In the genomic region with DNA sequence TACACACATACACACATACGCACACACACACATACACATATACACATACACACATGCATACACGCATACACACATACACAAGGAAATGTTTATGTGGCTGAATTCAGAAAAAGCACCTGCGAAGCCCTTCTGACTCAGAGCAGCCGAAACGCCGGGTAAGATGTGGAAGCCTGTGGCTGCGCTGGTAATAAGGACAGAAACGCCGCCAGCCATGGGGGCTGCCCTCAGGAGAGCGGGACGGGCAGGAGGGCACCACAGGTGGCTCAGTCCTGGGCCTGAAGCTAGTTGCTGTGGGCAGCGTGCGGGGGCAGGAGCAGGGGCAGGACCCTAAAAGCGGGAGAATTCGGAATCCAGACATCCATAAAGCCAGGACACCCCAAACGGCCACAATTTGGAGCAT, we compare ENCODE assay signal across 16 cellular contexts.
DNase-seq lines count a peak whose midpoint lies in the region; ATAC-seq and TF ChIP-seq lines count a peak whose summit lies in the region.
"Had no signal": no experiment of that assay in that cellular context is flagged by ENCODE, and none has a peak within 500 bp of the region (broad histone marks: within the 10 kb centered on the region; RNA-seq: fewer than 3 reads in every experiment).

No MANE protein-coding gene starts in this region.

- no peak overlapping the region for H3K56ac ChIP-seq in IMR-90 (ENCODE audit: extremely low read depth, insufficient read depth, low read length)

- ATAC-seq in IMR-90 (ENCODE audit: low read depth) (no peak), GM18907 (IDR thresholded peaks at IDR 0.05; ENCODE audit: unreplicated experiment) (no peak)
- ATAC-seq: CD8-positive, alpha-beta T cell had no signal

- TF ChIP-seq CTCF in IMR-90 (conservative IDR thresholded peaks at IDR 0.05; ENCODE audit: low read depth, low read length) = no peak

- no peak overlapping the region for H3K4me3 ChIP-seq in IMR-90 (ENCODE audit: insufficient read depth, low read depth, low read length)
- H3K4me3 ChIP-seq: BLaER1 treated with 17β-estradiol and CSF1 and Interleukin-3, amounts not matched to agents 10 nM and 100 nM; MG63 had no signal

- H2AFZ ChIP-seq in IMR-90 (replicated peaks; ENCODE audit: low read length, poor library complexity) = no peak overlapping the region

- no peaks in the 10 kb centered on the region for H4K20me1 ChIP-seq in IMR-90 (ENCODE audit: insufficient read depth, low read length)
- H4K20me1 ChIP-seq: BLaER1 treated with 17β-estradiol and CSF1 and Interleukin-3, amounts not matched to agents 10 nM and 100 nM had no signal

- H2AK9ac ChIP-seq in IMR-90 (replicated peaks; ENCODE audit: low read depth, low read length, poor library complexity) = no peak overlapping the region

- no peak overlapping the region for H3K23ac ChIP-seq in IMR-90 (ENCODE audit: low read depth, low read length)

- H3K4ac ChIP-seq in IMR-90 (ENCODE audit: low read depth, low read length) = no peak overlapping the region

- CTCF ChIA-PET in IMR-90 (lab: Yijun Ruan, JAX) = no interaction called here

- H3K18ac ChIP-seq in IMR-90 (ENCODE audit: low read depth, low read length) = no peak overlapping the region

- no peak overlapping the region for H4K8ac ChIP-seq in IMR-90 (ENCODE audit: low read depth in 2 of 2, low read length in 2 of 2)

- H3K14ac ChIP-seq in IMR-90 (replicated peaks; ENCODE audit: low read depth, low read length) = no peak overlapping the region

- DNase-seq in IMR-90 (no peak), caudate nucleus (lab: John Stamatoyannopoulos, UW) (no peak), islet precursor cell (peak; percentile 56), substantia nigra (lab: John Stamatoyannopoulos, UW) (no peak), MV-4-11 (lab: John Stamatoyannopoulos, UW) (no peak), occipital lobe (lab: John Stamatoyannopoulos, UW) (no peak)
- DNase-seq: CD8-positive, alpha-beta T cell; MG63; NCI-H1092 treated with DMSO at 0.1 percent for 48 hours; NCI-H2029 treated with DMSO at 0.1 percent for 48 hours; NCI-H446 treated with DMSO at 0.1 percent for 48 hours; OCI-M1; Right ventricle myocardium superior had no signal

- intact Hi-C loops in IMR-90 (cut with micrococcal nuclease) = no loop called here

- H3K27ac ChIP-seq in IMR-90 (ENCODE audit: insufficient read depth, low read length) = no peak overlapping the region
- peak overlapping the region; percentile 4 for H3K27ac ChIP-seq in caudate nucleus (ENCODE audit: low read depth, low read length)
- peak overlapping the region; percentile 92 for H3K27ac ChIP-seq in substantia nigra (ENCODE audit: low read depth, low read length, poor library complexity, severe bottlenecking)
- H3K27ac ChIP-seq: BLaER1 treated with 17β-estradiol and CSF1 and Interleukin-3, amounts not matched to agents 10 nM and 100 nM; HL-60 had no signal

- no peak overlapping the region for H2BK15ac ChIP-seq in IMR-90 (ENCODE audit: low read depth, low read length)

- no peak overlapping the region for H4K5ac ChIP-seq in IMR-90 (ENCODE audit: low read depth, low read length)

- H2BK20ac ChIP-seq in IMR-90 (ENCODE audit: low read depth, low read length) = no peak overlapping the region

- peak overlapping the region; percentile 68 for H2BK5ac ChIP-seq in IMR-90 (ENCODE audit: low read depth, low read length, poor library complexity, severe bottlenecking)

- peaks cover 57% of the 10 kb centered on the region; the same call in 1 of the 2 replicates for H3K9me3 ChIP-seq in IMR-90 (ENCODE audit: control insufficient read depth, insufficient read depth, low read length)
- H3K9me3 ChIP-seq: BLaER1 treated with 17β-estradiol and CSF1 and Interleukin-3, amounts not matched to agents 10 nM and 100 nM; MG63 had no signal

- no peak for TF ChIP-seq POLR2A in IMR-90 (IDR thresholded peaks at IDR 0.05; ENCODE audit: low read depth, low read length)

- H3K4me2 ChIP-seq in IMR-90 (ENCODE audit: low read depth, low read length) = no peak overlapping the region

- H2AK5ac ChIP-seq in IMR-90 (ENCODE audit: low read depth, low read length) = no peak overlapping the region

- H3K27me3 ChIP-seq in IMR-90 (ENCODE audit: control insufficient read depth, insufficient read depth, low read length) = no peaks in the 10 kb centered on the region

- H3K4me1 ChIP-seq in IMR-90 (ENCODE audit: control insufficient read depth, insufficient read depth, low read length) = no peaks in the 10 kb centered on the region

- no peaks in the 10 kb centered on the region for H3K9me1 ChIP-seq in IMR-90 (ENCODE audit: insufficient read depth, low read length)

- POLR2A ChIA-PET in IMR-90 (lab: Charles Lee; ENCODE audit: unreplicated experiment) = no interaction called here

- H3K36me3 ChIP-seq in IMR-90 (ENCODE audit: control insufficient read depth, insufficient read depth, low read length) = no peaks in the 10 kb centered on the region
- H3K36me3 ChIP-seq: BLaER1 treated with 17β-estradiol and CSF1 and Interleukin-3, amounts not matched to agents 10 nM and 100 nM; MG63 had no signal

- H2BK120ac ChIP-seq in IMR-90 (ENCODE audit: low read depth, low read length) = no peak overlapping the region

- no TSS peak for BruUV-seq in IMR-90 (replicated peaks; lab: Mats Ljungman, UMichigan)

- H3K9ac ChIP-seq in IMR-90 (ENCODE audit: low read depth, low read length) = no peak overlapping the region
- H3K9ac ChIP-seq: BLaER1 treated with 17β-estradiol and CSF1 and Interleukin-3, amounts not matched to agents 10 nM and 100 nM had no signal

- H4K91ac ChIP-seq in IMR-90 (ENCODE audit: insufficient read depth, low read depth, low read length) = no peak overlapping the region

- dilution Hi-C loops in IMR-90 (cut with HindIII; ENCODE audit: low sequenced_read_pairs, unreplicated experiment) = no loop called here

- in situ Hi-C loops in IMR-90 (cut with MboI; ENCODE audit: low sequenced_read_pairs) = no loop called here

- TF ChIP-seq RAD21 in IMR-90 (IDR thresholded peaks at IDR 0.05; ENCODE audit: low read length) = no peak

- WGBS in IMR-90 (ENCODE audit: extremely low coverage in 2 of 2, insufficient read length in 1 of 2), 2 experiments = 68% methylated on average over 11 of the region's 16 CpGs; no CpG with 5 or more reads in 1 of the 2 experiments

- H3K79me1 ChIP-seq in IMR-90 (ENCODE audit: low read depth in 1 of 2, low read length in 2 of 2) = no peaks in the 10 kb centered on the region

TF ChIP-seq in IMR-90, 13 proteins besides CTCF, POLR2A, EP300 and RAD21:
- no peak for TF ChIP-seq CHD1 (IDR thresholded peaks at IDR 0.05; ENCODE audit: low read depth, low read length)
- TF ChIP-seq SMC3 (IDR thresholded peaks at IDR 0.05; ENCODE audit: low read depth, low read length) = no peak
- TF ChIP-seq, protein P1, sequence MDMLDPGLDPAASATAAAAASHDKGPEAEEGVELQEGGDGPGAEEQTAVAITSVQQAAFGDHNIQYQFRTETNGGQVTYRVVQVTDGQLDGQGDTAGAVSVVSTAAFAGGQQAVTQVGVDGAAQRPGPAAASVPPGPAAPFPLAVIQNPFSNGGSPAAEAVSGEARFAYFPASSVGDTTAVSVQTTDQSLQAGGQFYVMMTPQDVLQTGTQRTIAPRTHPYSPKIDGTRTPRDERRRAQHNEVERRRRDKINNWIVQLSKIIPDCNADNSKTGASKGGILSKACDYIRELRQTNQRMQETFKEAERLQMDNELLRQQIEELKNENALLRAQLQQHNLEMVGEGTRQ (IDR thresholded peaks at IDR 0.05; ENCODE audit: low read depth, low read length) = no peak
- no peak for TF ChIP-seq RFX5 (IDR thresholded peaks at IDR 0.05; ENCODE audit: low read depth, low read length)
- TF ChIP-seq RCOR1 (IDR thresholded peaks at IDR 0.05; ENCODE audit: insufficient replicate concordance, low read length) = no peak
- TF ChIP-seq MXI1 (IDR thresholded peaks at IDR 0.05; ENCODE audit: borderline replicate concordance, low read depth, low read length) = no peak
- TF ChIP-seq, protein P2, sequence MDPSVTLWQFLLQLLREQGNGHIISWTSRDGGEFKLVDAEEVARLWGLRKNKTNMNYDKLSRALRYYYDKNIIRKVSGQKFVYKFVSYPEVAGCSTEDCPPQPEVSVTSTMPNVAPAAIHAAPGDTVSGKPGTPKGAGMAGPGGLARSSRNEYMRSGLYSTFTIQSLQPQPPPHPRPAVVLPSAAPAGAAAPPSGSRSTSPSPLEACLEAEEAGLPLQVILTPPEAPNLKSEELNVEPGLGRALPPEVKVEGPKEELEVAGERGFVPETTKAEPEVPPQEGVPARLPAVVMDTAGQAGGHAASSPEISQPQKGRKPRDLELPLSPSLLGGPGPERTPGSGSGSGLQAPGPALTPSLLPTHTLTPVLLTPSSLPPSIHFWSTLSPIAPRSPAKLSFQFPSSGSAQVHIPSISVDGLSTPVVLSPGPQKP (IDR thresholded peaks at IDR 0.05; ENCODE audit: borderline replicate concordance, low read depth, low read length) = no peak
- no peak for TF ChIP-seq BHLHE40 (IDR thresholded peaks at IDR 0.05; ENCODE audit: low read depth, low read length)
- TF ChIP-seq FOS (IDR thresholded peaks at IDR 0.05; ENCODE audit: low read depth, low read length) = no peak
- TF ChIP-seq NFE2L2 (IDR thresholded peaks at IDR 0.05; ENCODE audit: low read depth, low read length) = no peak
- no peak for TF ChIP-seq MAFK (IDR thresholded peaks at IDR 0.05; ENCODE audit: low read depth, low read length)
- no peak for TF ChIP-seq CEBPB (IDR thresholded peaks at IDR 0.05; ENCODE audit: low read depth, low read length)
- TF ChIP-seq MAZ (IDR thresholded peaks at IDR 0.05; ENCODE audit: borderline replicate concordance, low read depth, low read length) = no peak
